Comparison of ENCODE assay signal across 8 cellular contexts in the genomic region with DNA sequence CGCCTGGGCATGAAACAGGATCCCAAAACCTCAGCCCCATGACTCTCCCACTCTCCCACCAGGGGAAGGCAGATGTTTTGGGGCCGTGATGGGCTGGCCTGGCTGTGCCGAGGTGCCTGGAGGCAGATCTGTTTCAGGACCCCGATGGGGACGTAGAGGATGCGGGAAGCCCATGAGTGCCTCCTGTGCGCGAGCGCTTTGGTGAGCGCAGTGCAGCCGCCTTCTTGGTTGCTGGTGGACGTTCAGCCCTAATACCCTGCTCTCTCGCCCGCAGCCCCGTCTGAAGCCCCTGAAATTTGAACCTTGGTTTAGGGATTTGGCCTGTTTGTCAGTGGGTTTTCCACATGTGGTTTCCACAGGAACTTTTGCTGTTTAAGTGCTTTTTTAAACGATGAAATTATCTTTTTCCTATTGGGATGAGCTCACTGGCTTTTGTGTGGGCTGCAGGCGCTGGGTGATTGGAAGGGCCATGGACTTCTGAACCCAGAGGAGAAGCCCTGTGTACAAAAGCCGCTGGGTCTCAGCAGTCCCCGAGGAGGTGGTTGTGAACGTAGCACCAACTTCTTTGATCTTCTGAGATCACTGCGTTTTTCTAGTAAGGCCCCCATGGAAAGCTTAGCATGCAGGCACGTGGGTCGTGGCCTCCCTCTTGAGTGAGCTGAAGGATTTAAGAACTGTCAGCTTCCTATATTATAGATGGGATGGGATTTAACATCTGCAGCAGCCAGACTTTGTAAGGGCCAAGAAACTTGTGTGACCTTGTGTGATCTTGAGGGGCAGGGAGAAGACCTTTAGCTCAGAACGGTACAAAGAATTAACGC.
A peak's percentile ranks its signal among the peaks of the same experiment; 100 is the strongest.
DNase-seq lines count a peak whose midpoint lies in the region; ATAC-seq, FAIRE-seq and TF ChIP-seq lines count a peak whose summit lies in the region.
"Not testable (repeated sequence)": the region's sequence is repeated elsewhere in the genome, so short reads cannot be mapped to it uniquely, and the experiment has no call there.

No MANE protein-coding gene starts in this region.

- peak overlapping the region; percentile 32; the same call in 1 of the 3 replicates for H3K4me2 ChIP-seq in A549
- H3K4me2 ChIP-seq in K562 (ENCODE audit: insufficient read depth, low read length): not testable (repeated sequence)

- H3K79me2 ChIP-seq in K562 (ENCODE audit: control insufficient read depth, insufficient read depth, low read length): not testable (repeated sequence)

- peak overlapping the region in 1 of 2 experiments; percentile 68; a peak in 2 of 4 replicates for H3K9ac ChIP-seq in K562 (ENCODE audit: insufficient read depth in 1 of 2, low read depth in 2 of 2, low read length in 2 of 2)
- not testable (repeated sequence) for H3K9ac ChIP-seq in stomach smooth muscle (ENCODE audit: low read length in 2 of 2)

- not testable (repeated sequence) for TF ChIP-seq RAD21 in A549 (conservative IDR thresholded peaks at IDR 0.05 in 1 of 2, IDR thresholded peaks at IDR 0.05 in 1 of 2); K562 (CRISPR knock-in tag; conservative IDR thresholded peaks at IDR 0.05 in 1 of 2, IDR thresholded peaks at IDR 0.05 in 1 of 2)

- H3K4me3 ChIP-seq in A549; Panc1 (ENCODE audit: low read depth in 2 of 2, low read length in 2 of 2); K562; esophagus (ENCODE audit: low read depth in 1 of 2, low read length in 2 of 2); right cardiac atrium (ENCODE audit: low read length); lung; pancreas; stomach smooth muscle (ENCODE audit: low read length in 2 of 2): not testable (repeated sequence)

- not testable (repeated sequence) for H4K20me1 ChIP-seq in K562 (replicated peaks; ENCODE audit: control insufficient read depth, insufficient read depth, low read length)

- not testable (repeated sequence) for H3K27me3 ChIP-seq in Panc1 (ENCODE audit: control insufficient read depth, insufficient read depth, low read length); K562 (ENCODE audit: control insufficient read depth in 2 of 2, insufficient read depth in 2 of 2, low read length in 2 of 2); esophagus (ENCODE audit: control insufficient read depth in 1 of 2, insufficient read depth in 2 of 2, low read length in 2 of 2); right cardiac atrium (ENCODE audit: control insufficient read depth, insufficient read depth); lung (ENCODE audit: control insufficient read depth, insufficient read depth); pancreas; stomach smooth muscle (ENCODE audit: control insufficient read depth in 1 of 2, insufficient read depth in 2 of 2, low read length in 2 of 2)

- not testable (repeated sequence) for FAIRE-seq in A549 (lab: Jason Lieb, UNC); K562 (lab: Jason Lieb, UNC); pancreas (lab: Jason Lieb, UNC)

- intact Hi-C loops in Panc1 (cut with micrococcal nuclease; ENCODE audit: unreplicated experiment); K562 (cut with micrococcal nuclease); right cardiac atrium (cut with DNase I); pancreas (cut with DNase I): not testable (repeated sequence)

- WGBS in A549 (ENCODE audit: missing lambda C conversion rate): 91% methylated on average over 23 of the region's 25 CpGs
- 79% methylated on average over 17 of the region's 25 CpGs for WGBS in K562 (ENCODE audit: insufficient coverage, low coverage, missing lambda C conversion rate)
- whole genome bisulfite sequencing in esophagus, 2 donors: 79 to 82% methylated on average over 24 to 25 of the region's 25 CpGs
- 73% methylated on average over 25 of the region's 25 CpGs for WGBS in right cardiac atrium
- 78 to 83% methylated on average over 24 to 25 of the region's 25 CpGs for WGBS in lung, 2 donors
- WGBS in pancreas, 2 donors: 83 to 87% methylated on average over 23 to 25 of the region's 25 CpGs

- not testable (repeated sequence) for TF ChIP-seq CTCF in A549 (IDR thresholded peaks at IDR 0.05); Panc1 (IDR thresholded peaks at IDR 0.05); K562 (IDR thresholded peaks at IDR 0.05 in 2 of 3, conservative IDR thresholded peaks at IDR 0.05 in 1 of 3; ENCODE audit: insufficient read depth in 2 of 3, low read depth in 1 of 3, low read length in 3 of 3); lung (IDR thresholded peaks at IDR 0.05; ENCODE audit: control extremely low read depth, extremely low read depth); pancreas (IDR thresholded peaks at IDR 0.05)

- not testable (repeated sequence) for BruUV-seq in Panc1 (replicated peaks; lab: Mats Ljungman, UMichigan); K562 (replicated peaks; lab: Mats Ljungman, UMichigan)

- not testable (repeated sequence) for H3K9me1 ChIP-seq in K562 (ENCODE audit: control insufficient read depth, insufficient read depth, low read length)

- in situ Hi-C loops in Panc1 (cut with HindIII; ENCODE audit: low pct_unique_long_range_greater_than_20kb, low sequenced_read_pairs); K562 (cut with MboI): not testable (repeated sequence)

- CTCF ChIA-PET in A549 (lab: Yijun Ruan, JAX); K562 (lab: Yijun Ruan, JAX; ENCODE audit: low intra/inter-chr PET ratio): not testable (repeated sequence)
- CTCF ChIA-PET in Panc1 (lab: Charles Lee): interaction anchor here (0.6 kb wide), 1 partner anchor 17 kb away, joined by 4 read pairs; no protein-coding TSS in a partner anchor

- ATAC-seq in A549; Panc1; K562; right cardiac atrium; lung (ENCODE audit: insufficient read depth, low FRiP score); pancreas: not testable (repeated sequence)

- not testable (repeated sequence) for TF ChIP-seq POLR2A in A549 (IDR thresholded peaks at IDR 0.05; ENCODE audit: low read length); K562 (conservative IDR thresholded peaks at IDR 0.05)

- not testable (repeated sequence) for DNase-seq in A549 (ENCODE audit: low read depth in 1 of 2, low spot score in 1 of 2); Panc1 (ENCODE audit: low read depth, low spot score); K562 (ENCODE audit: extremely low read depth in 1 of 4, low spot score in 3 of 4); right cardiac atrium; lung (ENCODE audit: low spot score); pancreas

- H3K27ac ChIP-seq in A549 (peak overlapping the region; percentile 73 to 88), Panc1 (ENCODE audit: low read length) (peak overlapping the region; percentile 82), K562 (ENCODE audit: extremely low read depth, low read depth, low read length) (0 out of 3 replicates have a peak overlapping the region, but pooled peaks have one; percentile 44), esophagus (ENCODE audit: low read depth in 2 of 2, low read length in 1 of 2) (peak overlapping the region; percentile 31 to 41), right cardiac atrium (ENCODE audit: low read length) (peak overlapping the region; percentile 79), lung (ENCODE audit: low read depth in 1 of 2, low read length in 1 of 2) (peak overlapping the region; percentile 74 to 80), pancreas (peak overlapping the region; percentile 48 to 77 (median 62)), stomach smooth muscle (ENCODE audit: low read length) (peak overlapping the region; percentile 24)

- POLR2A ChIA-PET in A549 (lab: Yijun Ruan, JAX); Panc1 (lab: Charles Lee); K562 (lab: Yijun Ruan, JAX): not testable (repeated sequence)

- H2AFZ ChIP-seq in K562 (ENCODE audit: low read depth, low read length): peak overlapping the region; percentile 63

- peaks cover 32% of the 10 kb centered on the region for H3K4me1 ChIP-seq in A549
- peaks cover 27% of the 10 kb centered on the region for H3K4me1 ChIP-seq in Panc1 (ENCODE audit: control insufficient read depth, insufficient read depth, low read length)
- H3K4me1 ChIP-seq in K562 (replicated peaks in 1 of 2; ENCODE audit: control insufficient read depth in 2 of 2, insufficient read depth in 2 of 2, low read length in 2 of 2): peaks cover 4 to 31% of the 10 kb centered on the region in 2 experiments; a peak in 4 of 5 replicates
- H3K4me1 ChIP-seq in esophagus (ENCODE audit: control insufficient read depth in 2 of 2, insufficient read depth in 2 of 2, low read length in 1 of 2); right cardiac atrium (ENCODE audit: control insufficient read depth, insufficient read depth, low read length); lung (ENCODE audit: control insufficient read depth in 2 of 2, insufficient read depth in 2 of 2, low read length in 2 of 2); stomach smooth muscle (ENCODE audit: control insufficient read depth, insufficient read depth, low read length): not testable (repeated sequence)
- peaks cover 0 to 14% (median 4%) of the 10 kb centered on the region in 3 donors for H3K4me1 ChIP-seq in pancreas

- not testable (repeated sequence) for H3K36me3 ChIP-seq in Panc1 (ENCODE audit: control insufficient read depth, insufficient read depth, low read length); K562 (ENCODE audit: control insufficient read depth, insufficient read depth, low read length); esophagus (ENCODE audit: control insufficient read depth in 2 of 2, insufficient read depth in 2 of 2, low read length in 1 of 2); lung (ENCODE audit: control insufficient read depth in 2 of 2, insufficient read depth in 2 of 2, low read length in 2 of 2); pancreas; stomach smooth muscle (ENCODE audit: control insufficient read depth in 2 of 2, insufficient read depth in 2 of 2, low read length in 2 of 2)

- TF ChIP-seq EP300 in A549 (IDR thresholded peaks at IDR 0.05); K562 (IDR thresholded peaks at IDR 0.05; ENCODE audit: low read length): not testable (repeated sequence)

- H3K9me3 ChIP-seq in A549; Panc1 (ENCODE audit: control insufficient read depth, insufficient read depth, low read depth, low read length); K562 (replicated peaks; ENCODE audit: control insufficient read depth, insufficient read depth, low read depth, low read length); esophagus (ENCODE audit: control insufficient read depth in 2 of 2, insufficient read depth in 1 of 2, low read depth in 1 of 2, low read length in 1 of 2); right cardiac atrium (ENCODE audit: control insufficient read depth, low read length); lung (ENCODE audit: control insufficient read depth in 2 of 2, insufficient read depth in 1 of 2, low read length in 1 of 2); pancreas; stomach smooth muscle (ENCODE audit: control insufficient read depth in 2 of 2, low read length in 2 of 2): not testable (repeated sequence)

Comparison
In these comparisons a context has a peak if more than half of its experiments do, and no peak if none do; other contexts are left out.
1. H3K27ac ChIP-seq: peak in every context shown above with its lines; median percentile 82 in Panc1; 80 in A549; 79 in right cardiac atrium; 77 in lung; 62 in pancreas; 44 in K562; 36 in esophagus; 24 in stomach smooth muscle.